In genomic region chr19:52857378-52858191, GRCh38 we compare ENCODE assay signal across 8 cellular contexts. TPM values are rescaled to one million over a fixed set of nuclear protein-coding genes. Genes with fewer than 3 reads are reported as not detected.
DNase-seq lines count a peak whose midpoint lies in the region; ATAC-seq and TF ChIP-seq lines count a peak whose summit lies in the region.
"Not testable (repeated sequence)": the region's sequence is repeated elsewhere in the genome, so short reads cannot be mapped to it uniquely, and the experiment has no call there.

ZNF468 (minus strand) TSS chr19:52857619; CDS start chr19:52854272, 3,347 bp downstream.

- peak within 1 kb of the TSS in 20 of 21 experiments; percentile 35 to 87 (median 76) for H3K27ac ChIP-seq in skin epidermis

- not testable (repeated sequence) for H3K27me3 Mint-ChIP-seq in immature natural killer cell (ENCODE audit: low read depth in 3 of 3)

- POLR2A ChIA-PET in AG04449 (lab: Yijun Ruan, JAX) = not testable (repeated sequence)

- CTCF ChIA-PET in AG04449 (lab: Yijun Ruan, JAX) = not testable (repeated sequence)

- not testable (repeated sequence) for TF ChIP-seq CTCF in AG04449 (IDR thresholded peaks at IDR 0.05; ENCODE audit: insufficient read depth, low read length, missing control alignments)

- peaks cover 5 to 11% (median 6%) of the 10 kb centered on the region in 3 donors for H3K36me3 Mint-ChIP-seq in immature natural killer cell

- peak; percentile 93 for ATAC-seq in GM18870 (IDR thresholded peaks at IDR 0.05; ENCODE audit: unreplicated experiment)
- peak; percentile 95 for ATAC-seq in HG03097 (IDR thresholded peaks at IDR 0.05; ENCODE audit: low FRiP score, unreplicated experiment)
- ATAC-seq in activated CD4-positive, CD25-positive, alpha-beta regulatory T cell treated with anti-CD3 and anti-CD28 coated beads, Interleukin-2, amount 50 U/mL, for 24 hours = peak; percentile 99

- peak within 1 kb of the TSS; percentile 89 to 96 (median 93) for H3K27ac Mint-ChIP-seq in immature natural killer cell

- H3K9me3 Mint-ChIP-seq in immature natural killer cell = not testable (repeated sequence)

- not testable (repeated sequence) for DNase-seq in AG04449 (ENCODE audit: low read depth, low spot score)
- DNase-seq in NCI-H2227 (lab: John Stamatoyannopoulos, UW; ENCODE audit: unreplicated experiment) = peak; percentile 87
- peak; percentile 78 for DNase-seq in central memory CD4-positive, alpha-beta T cell
- peak; percentile 81 to 86 (median 85) for DNase-seq in immature natural killer cell

- peak within 1 kb of the TSS; percentile 69 for H3K4me3 ChIP-seq in AG04449 (ENCODE audit: low read depth, low read length)
- peak within 1 kb of the TSS; percentile 41 to 79 (median 65) for H3K4me3 ChIP-seq in skin epidermis

- peak within 1 kb of the TSS; percentile 94 to 98 (median 96) for H3K4me3 Mint-ChIP-seq in immature natural killer cell

- peaks cover 32 to 42% of the 10 kb centered on the region in 2 donors for H3K4me1 Mint-ChIP-seq in immature natural killer cell

RNA-seq across cellular contexts. Expression of gene ZNF468, which starts in this region (rescaled TPM):
- polyA plus RNA-seq in immature natural killer cell = 10 to 100 TPM; 22.5 to 40.5 (median 35.5) TPM
